In the genomic region with DNA sequence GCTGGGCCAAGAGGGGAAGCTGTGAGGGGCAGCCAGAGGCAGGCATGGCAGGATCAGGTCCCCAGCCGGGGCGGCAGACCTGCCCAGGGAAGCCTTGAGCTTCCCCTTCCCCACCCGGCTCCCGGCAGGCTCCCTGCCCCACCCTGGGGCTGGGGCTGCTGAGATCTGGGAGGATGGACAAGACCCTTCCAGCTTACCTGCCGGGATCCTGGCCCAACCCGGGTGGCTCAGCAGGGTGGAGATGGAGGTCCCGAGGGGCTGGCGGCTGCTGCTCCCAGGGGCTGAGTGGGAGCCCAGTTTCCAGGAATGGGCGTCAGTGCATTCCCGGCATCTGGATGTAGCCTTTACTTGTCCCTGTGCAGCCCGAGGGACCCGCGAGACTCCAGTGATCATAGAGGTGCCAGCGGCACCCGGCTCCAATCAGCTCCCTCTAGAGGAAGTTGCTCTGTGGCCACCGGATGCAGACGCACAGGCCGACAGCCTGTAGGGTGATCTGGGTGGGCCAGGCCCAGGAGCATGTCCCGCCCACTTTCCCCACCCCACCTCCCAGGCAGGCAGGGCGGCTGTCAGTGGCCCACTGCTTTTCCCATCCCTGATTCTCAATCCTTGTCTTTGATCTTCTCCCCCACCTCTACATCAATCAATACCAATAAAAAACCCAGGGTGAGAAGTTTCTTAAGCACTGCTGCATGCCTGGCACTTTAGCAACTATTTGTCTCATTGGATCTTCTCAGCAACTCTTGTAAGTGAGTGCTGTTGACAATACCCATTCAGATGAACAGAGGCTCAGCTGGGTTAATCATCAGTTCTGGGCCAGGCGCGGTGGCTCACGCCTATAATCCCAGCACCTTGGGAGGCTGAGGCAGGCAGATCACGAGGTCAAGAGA, we compare ENCODE assay signal across 8 cellular contexts. TPM values are rescaled to one million over a fixed set of nuclear protein-coding genes. Genes with fewer than 3 reads are reported as not detected.
DNase-seq lines count a peak whose midpoint lies in the region; ATAC-seq and TF ChIP-seq lines count a peak whose summit lies in the region.

A gene (minus strand): TSS at position 449 of the 887 bp plus-strand sequence. CDS start 2,672 bp downstream, outside the sequence.

- H3K4me1 Mint-ChIP-seq in activated T-helper 17 cell treated with anti-CD3 and anti-CD28 coated beads, Interleukin-2, amount 50 U/mL, for 72 hours: peaks cover 14% of the 10 kb centered on the region
- H3K4me1 Mint-ChIP-seq in natural killer cell: peaks cover 14 to 36% of the 10 kb centered on the region in 2 donors

- H3K27ac Mint-ChIP-seq in activated T-helper 17 cell treated with anti-CD3 and anti-CD28 coated beads, Interleukin-2, amount 50 U/mL, for 72 hours: peak within 1 kb of the TSS; percentile 98
- H3K27ac Mint-ChIP-seq in natural killer cell: peak within 1 kb of the TSS; percentile 91 to 99

- peaks cover 27% of the 10 kb centered on the region for H3K36me3 ChIP-seq in DND-41 (ENCODE audit: insufficient read depth, low read length)

- ATAC-seq in DND-41 (ENCODE audit: insufficient read depth, low read depth) (peak; percentile 98), GM21786 (IDR thresholded peaks at IDR 0.05; ENCODE audit: unreplicated experiment) (peak; percentile 92), natural killer cell (peak; percentile 96 to 98 (median 98))
- peak; percentile 90 for ATAC-seq in activated T-helper 17 cell treated with anti-CD3 and anti-CD28 coated beads, Interleukin-2, amount 50 U/mL, for 72 hours (replicated peaks)

- DNase-seq in DND-41 (peak; percentile 92), Kasumi-1 (lab: John Stamatoyannopoulos, UW) (peak; percentile 94), RPMI8226 (peak; percentile 91), fibroblast of mammary gland (ENCODE audit: low read depth) (peak; percentile 85), natural killer cell (peak; percentile 77)
- peak; percentile 60 to 83 (median 74) for DNase-seq in stimulated activated naive CD4-positive, alpha-beta T cell (lab: John Stamatoyannopoulos, UW)

- H3K4me1 ChIP-seq in DND-41 (ENCODE audit: insufficient read depth, low read length): peaks cover 33% of the 10 kb centered on the region

- H3K27me3 Mint-ChIP-seq in activated T-helper 17 cell treated with anti-CD3 and anti-CD28 coated beads, Interleukin-2, amount 50 U/mL, for 72 hours: no peaks in the 10 kb centered on the region
- H3K27me3 Mint-ChIP-seq in natural killer cell (ENCODE audit: low read depth in 2 of 2): no peaks in the 10 kb centered on the region

- peak within 1 kb of the TSS; percentile 73 for H2AFZ ChIP-seq in DND-41 (ENCODE audit: low read depth, low read length)

- peak within 1 kb of the TSS; percentile 97 for H3K4me3 Mint-ChIP-seq in activated T-helper 17 cell treated with anti-CD3 and anti-CD28 coated beads, Interleukin-2, amount 50 U/mL, for 72 hours
- peak within 1 kb of the TSS; percentile 92 for H3K4me3 Mint-ChIP-seq in natural killer cell

- intact Hi-C loops in natural killer cell (cut with micrococcal nuclease): loop anchor here (1.0 to 10.0 kb wide), 3 partner anchors 9 to 235 kb away; a partner anchor contains a TSS

- no peaks in the 10 kb centered on the region for H3K9me3 Mint-ChIP-seq in activated T-helper 17 cell treated with anti-CD3 and anti-CD28 coated beads, Interleukin-2, amount 50 U/mL, for 72 hours
- no peaks in the 10 kb centered on the region for H3K9me3 Mint-ChIP-seq in natural killer cell

- H3K27ac ChIP-seq in DND-41 (ENCODE audit: low read length): peak within 1 kb of the TSS; percentile 71

- no peaks in the 10 kb centered on the region for H3K9me3 ChIP-seq in DND-41 (ENCODE audit: insufficient read depth, low read length, severe bottlenecking)

- H4K20me1 ChIP-seq in DND-41 (ENCODE audit: insufficient read depth, low read length): peaks cover 10% of the 10 kb centered on the region; the same call in 1 of the 2 replicates

- H3K79me2 ChIP-seq in DND-41 (ENCODE audit: insufficient read depth, low read length): peaks cover 29% of the 10 kb centered on the region

- TF ChIP-seq CTCF in DND-41 (IDR thresholded peaks at IDR 0.05; ENCODE audit: borderline replicate concordance, extremely low read depth, low read length, poor library complexity, severe bottlenecking): peak; percentile 70
- peak; percentile 40 for TF ChIP-seq CTCF in fibroblast of mammary gland (conservative IDR thresholded peaks at IDR 0.05; ENCODE audit: control insufficient read depth, insufficient read depth, low read depth, low read length)
- TF ChIP-seq CTCF in natural killer cell (IDR thresholded peaks at IDR 0.05): peak; percentile 47

- H3K27me3 ChIP-seq in DND-41 (ENCODE audit: insufficient read depth, low read length, poor library complexity): no peaks in the 10 kb centered on the region

- H3K4me3 ChIP-seq in DND-41 (ENCODE audit: low read depth in 1 of 2, low read length in 2 of 2): peak within 1 kb of the TSS; percentile 68 to 74
- peak within 1 kb of the TSS; percentile 88 for H3K4me3 ChIP-seq in fibroblast of mammary gland (ENCODE audit: control insufficient read depth, low read depth, low read length)

- H3K9ac ChIP-seq in DND-41 (ENCODE audit: low read depth, low read length): peak within 1 kb of the TSS; percentile 64

- H3K36me3 Mint-ChIP-seq in activated T-helper 17 cell treated with anti-CD3 and anti-CD28 coated beads, Interleukin-2, amount 50 U/mL, for 72 hours (ENCODE audit: low read depth): peaks cover 51% of the 10 kb centered on the region
- no peaks in the 10 kb centered on the region for H3K36me3 Mint-ChIP-seq in natural killer cell

- peak within 1 kb of the TSS; percentile 92 for H3K4me2 ChIP-seq in DND-41 (ENCODE audit: insufficient read depth, low read length)

RNA-seq across cellular contexts. Expression of the gene that starts here (rescaled TPM):
- 10 to 100 TPM; 48.8 to 61.9 TPM for total RNA-seq in activated T-helper 17 cell treated with anti-CD3 and anti-CD28 coated beads, Interleukin-2, amount 50 U/mL, for 72 hours
- total RNA-seq in natural killer cell: 10 to 100 TPM; 36.3 to 49.8 (median 40.7) TPM

Comparison
In these comparisons a context has a peak if more than half of its experiments do, and no peak if none do; other contexts are left out.
1. Peak in every context shown above with its lines: DNase-seq, ATAC-seq, H3K4me3 ChIP-seq and H3K27ac ChIP-seq.